Comparison of ENCODE assay signal across 17 cellular contexts in genomic region chr2:160156084-160156483, GRCh38. TPM values are rescaled to one million over a fixed set of nuclear protein-coding genes. Genes with fewer than 3 reads are reported as not detected.
DNase-seq lines count a peak whose midpoint lies in the region; ATAC-seq and TF ChIP-seq lines count a peak whose summit lies in the region.
"Had no signal": no experiment of that assay in that cellular context is flagged by ENCODE, and none has a peak within 500 bp of the region (broad histone marks: within the 10 kb centered on the region; RNA-seq: fewer than 3 reads in every experiment).

No MANE protein-coding gene starts in this region.

- 84 to 96% (median 91%) methylated on average over 4 of the region's 4 CpGs for WGBS in stomach, 5 donors
- 91 to 93% methylated on average over 4 of the region's 4 CpGs for WGBS in sigmoid colon, 2 donors

- H3K27ac ChIP-seq in GM23338 (ENCODE audit: low read depth) (no peak overlapping the region), RWPE2 (ENCODE audit: poor library complexity, severe bottlenecking) (peak overlapping the region; percentile 32), neural progenitor cell (no peak overlapping the region), stomach (no peak overlapping the region), sigmoid colon (no peak overlapping the region)
- H3K27ac ChIP-seq: gastroesophageal sphincter, PC-9 had no signal

- intact Hi-C loops in stomach (cut with DNase I; ENCODE audit: low total_unique reads) = no loop called here
- intact Hi-C loops in sigmoid colon (cut with DNase I) = no loop called here

- peak overlapping the region; percentile 47; the same call in 1 of the 2 replicates for H2AFZ ChIP-seq in GM23338
- no peak overlapping the region for H2AFZ ChIP-seq in neural progenitor cell (replicated peaks)
- H2AFZ ChIP-seq: PC-9 had no signal

- TF ChIP-seq CTCF in GM23338 (conservative IDR thresholded peaks at IDR 0.05; ENCODE audit: low read depth in 2 of 2) (peak; percentile 26 to 66; a peak in 3 of 4 replicates), RWPE2 (IDR thresholded peaks at IDR 0.05; ENCODE audit: poor library complexity, severe bottlenecking) (no peak), epithelial cell of proximal tubule (conservative IDR thresholded peaks at IDR 0.05; ENCODE audit: low read depth, low read length) (peak; percentile 36), neural progenitor cell (IDR thresholded peaks at IDR 0.05) (peak; percentile 20), stomach (IDR thresholded peaks at IDR 0.05) (no peak), BE2C (IDR thresholded peaks at IDR 0.05; ENCODE audit: low read depth, low read length) (no peak), sigmoid colon (IDR thresholded peaks at IDR 0.05) (no peak)

- TF ChIP-seq EP300 in stomach (IDR thresholded peaks at IDR 0.05) (no peak), sigmoid colon (IDR thresholded peaks at IDR 0.05) (no peak)

- TF ChIP-seq POLR2A in stomach (IDR thresholded peaks at IDR 0.05) = no peak
- TF ChIP-seq POLR2A in sigmoid colon (IDR thresholded peaks at IDR 0.05) = no peak

- peaks cover 6% of the 10 kb centered on the region; the same call in 2 of the 3 replicates for H3K4me1 Mint-ChIP-seq in GM23338
- H3K4me1 Mint-ChIP-seq in neural progenitor cell = peaks cover 13% of the 10 kb centered on the region
- H3K4me1 Mint-ChIP-seq: activated CD4-positive, alpha-beta memory T cell treated with anti-CD3 and anti-CD28 coated beads, Interleukin-2, amount 10 ng/mL, durations not matched to agents 7 days and 5 days; activated naive CD8-positive, alpha-beta T cell treated with anti-CD3 and anti-CD28 coated beads, Interleukin-2, amount 10 ng/mL, durations not matched to agents 7 days and 5 days had no signal

- ATAC-seq in GM23338 (peak; percentile 61; the same call in 2 of the 3 replicates), RWPE2 (ENCODE audit: low read depth) (peak; percentile 35; the same call in 1 of the 3 replicates)
- ATAC-seq: activated T-cell treated with anti-CD3 and anti-CD28 coated beads, Interleukin-2, amount 50 U/mL, for 72 hours; gastroesophageal sphincter had no signal

- no peaks in the 10 kb centered on the region for H3K9me3 Mint-ChIP-seq in GM23338
- H3K9me3 Mint-ChIP-seq in neural progenitor cell = peaks cover 6% of the 10 kb centered on the region
- H3K9me3 Mint-ChIP-seq: natural killer cell treated with Interleukin-12 subunit alpha and Interleukin-12 subunit beta and Interleukin-15 and Interleukin-18, amount 100 ng/mL, for 72 hours had no signal

- DNase-seq in GM23338 (ENCODE audit: low spot score) (peak; percentile 34), RWPE2 (ENCODE audit: low spot score) (no peak), epithelial cell of proximal tubule (ENCODE audit: low read depth) (no peak), neural progenitor cell (ENCODE audit: low spot score) (peak; percentile 11), stomach (no peak), OCI-M1 (lab: John Stamatoyannopoulos, UW) (no peak), BE2C (no peak), sigmoid colon (no peak)
- DNase-seq: activated CD4-positive, alpha-beta memory T cell treated with anti-CD3 and anti-CD28 coated beads, Interleukin-2, amount 10 ng/mL, durations not matched to agents 7 days and 5 days; activated naive CD8-positive, alpha-beta T cell treated with anti-CD3 and anti-CD28 coated beads, Interleukin-2, amount 10 ng/mL, durations not matched to agents 7 days and 5 days; activated T-cell treated with anti-CD3 and anti-CD28 coated beads, Interleukin-2, amount 50 U/mL, for 72 hours; COR-L47; PC-9 had no signal

- H3K4me2 ChIP-seq in GM23338 (no peak overlapping the region), neural progenitor cell (no peak overlapping the region)
- H3K4me2 ChIP-seq: PC-9 had no signal

- no peaks in the 10 kb centered on the region for H3F3A ChIP-seq in GM23338 (replicated peaks; ENCODE audit: low read depth)
- H3F3A ChIP-seq in neural progenitor cell (ENCODE audit: low read depth) = peaks cover 5% of the 10 kb centered on the region

- H4K20me1 ChIP-seq in GM23338 (replicated peaks; ENCODE audit: insufficient read depth) (no peaks in the 10 kb centered on the region), neural progenitor cell (ENCODE audit: low read depth) (no peaks in the 10 kb centered on the region)

- no peaks in the 10 kb centered on the region for H3K9me3 ChIP-seq in RWPE2 (ENCODE audit: severe bottlenecking)
- H3K9me3 ChIP-seq in neural progenitor cell (ENCODE audit: low read depth) = no peaks in the 10 kb centered on the region
- H3K9me3 ChIP-seq in stomach = no peaks in the 10 kb centered on the region
- no peaks in the 10 kb centered on the region for H3K9me3 ChIP-seq in BE2C
- no peaks in the 10 kb centered on the region for H3K9me3 ChIP-seq in sigmoid colon
- H3K9me3 ChIP-seq: gastroesophageal sphincter, HAP-1 had no signal

- H3K27me3 ChIP-seq in GM23338 (ENCODE audit: insufficient read depth) (no peaks in the 10 kb centered on the region), RWPE2 (ENCODE audit: insufficient read depth, poor library complexity, severe bottlenecking) (no peaks in the 10 kb centered on the region), neural progenitor cell (no peaks in the 10 kb centered on the region), stomach (no peaks in the 10 kb centered on the region), BE2C (no peaks in the 10 kb centered on the region), sigmoid colon (no peaks in the 10 kb centered on the region)
- H3K27me3 ChIP-seq: gastroesophageal sphincter had no signal

- H3K27me3 Mint-ChIP-seq in GM23338 (ENCODE audit: insufficient read depth, low read depth, poor library complexity) (no peaks in the 10 kb centered on the region), neural progenitor cell (ENCODE audit: insufficient read depth, low read depth) (peaks cover 5% of the 10 kb centered on the region)

- no peak overlapping the region for H3K4me3 Mint-ChIP-seq in GM23338
- H3K4me3 Mint-ChIP-seq in neural progenitor cell = no peak overlapping the region
- H3K4me3 Mint-ChIP-seq: activated CD4-positive, alpha-beta memory T cell treated with anti-CD3 and anti-CD28 coated beads, Interleukin-2, amount 10 ng/mL, durations not matched to agents 7 days and 5 days; activated naive CD8-positive, alpha-beta T cell treated with anti-CD3 and anti-CD28 coated beads, Interleukin-2, amount 10 ng/mL, durations not matched to agents 7 days and 5 days; activated T-cell treated with anti-CD3 and anti-CD28 coated beads, Interleukin-2, amount 50 U/mL, for 72 hours; natural killer cell treated with Interleukin-12 subunit alpha and Interleukin-12 subunit beta and Interleukin-15 and Interleukin-18, amount 100 ng/mL, for 72 hours had no signal

- H3K4me1 ChIP-seq in GM23338 (ENCODE audit: insufficient read depth) (no peaks in the 10 kb centered on the region), RWPE2 (ENCODE audit: insufficient read depth, poor library complexity, severe bottlenecking) (no peaks in the 10 kb centered on the region), neural progenitor cell (peaks cover 3% of the 10 kb centered on the region), stomach (no peaks in the 10 kb centered on the region), BE2C (no peaks in the 10 kb centered on the region), sigmoid colon (no peaks in the 10 kb centered on the region)
- H3K4me1 ChIP-seq: gastroesophageal sphincter had no signal

- H3K36me3 Mint-ChIP-seq in GM23338 (ENCODE audit: low read depth) = no peaks in the 10 kb centered on the region; the same call in 2 of the 3 replicates
- no peaks in the 10 kb centered on the region for H3K36me3 Mint-ChIP-seq in neural progenitor cell
- H3K36me3 Mint-ChIP-seq: activated naive CD8-positive, alpha-beta T cell treated with anti-CD3 and anti-CD28 coated beads, Interleukin-2, amount 10 ng/mL, durations not matched to agents 7 days and 5 days; natural killer cell treated with Interleukin-12 subunit alpha and Interleukin-12 subunit beta and Interleukin-15 and Interleukin-18, amount 100 ng/mL, for 72 hours had no signal

- no peaks in the 10 kb centered on the region for H3K79me2 ChIP-seq in GM23338 (replicated peaks; ENCODE audit: insufficient read depth)
- no peaks in the 10 kb centered on the region for H3K79me2 ChIP-seq in neural progenitor cell (ENCODE audit: low read depth)

- no peak overlapping the region for H3K9ac ChIP-seq in neural progenitor cell

- H3K27ac Mint-ChIP-seq in GM23338 (no peak overlapping the region), neural progenitor cell (no peak overlapping the region)
- H3K27ac Mint-ChIP-seq: activated CD4-positive, alpha-beta memory T cell treated with anti-CD3 and anti-CD28 coated beads, Interleukin-2, amount 10 ng/mL, durations not matched to agents 7 days and 5 days; activated naive CD8-positive, alpha-beta T cell treated with anti-CD3 and anti-CD28 coated beads, Interleukin-2, amount 10 ng/mL, durations not matched to agents 7 days and 5 days; activated T-cell treated with anti-CD3 and anti-CD28 coated beads, Interleukin-2, amount 50 U/mL, for 72 hours; natural killer cell treated with Interleukin-12 subunit alpha and Interleukin-12 subunit beta and Interleukin-15 and Interleukin-18, amount 100 ng/mL, for 72 hours had no signal

- peaks cover 4% of the 10 kb centered on the region; the same call in 1 of the 2 replicates for H3K9me2 ChIP-seq in GM23338 (ENCODE audit: insufficient read depth)

- H3K4me3 ChIP-seq in GM23338 (no peak overlapping the region), RWPE2 (ENCODE audit: severe bottlenecking) (no peak overlapping the region), epithelial cell of proximal tubule (ENCODE audit: low read depth, low read length) (no peak overlapping the region), neural progenitor cell (no peak overlapping the region), stomach (no peak overlapping the region), BE2C (ENCODE audit: low read depth, low read length) (no peak overlapping the region), sigmoid colon (no peak overlapping the region)
- H3K4me3 ChIP-seq: gastroesophageal sphincter, HAP-1, PC-9 had no signal

- no peaks in the 10 kb centered on the region for H3K36me3 ChIP-seq in GM23338 (ENCODE audit: insufficient read depth)
- peaks cover 46% of the 10 kb centered on the region for H3K36me3 ChIP-seq in RWPE2 (ENCODE audit: low read depth)
- no peaks in the 10 kb centered on the region for H3K36me3 ChIP-seq in neural progenitor cell
- no peaks in the 10 kb centered on the region for H3K36me3 ChIP-seq in stomach
- H3K36me3 ChIP-seq in BE2C = no peaks in the 10 kb centered on the region
- H3K36me3 ChIP-seq in sigmoid colon = no peaks in the 10 kb centered on the region
- H3K36me3 ChIP-seq: gastroesophageal sphincter, HAP-1 had no signal

RNA-seq across cellular contexts. Expression of gene ITGB6, which starts 44.0 kb away (rescaled TPM):
- not detected in 2 replicates for total RNA-seq in GM23338 (2014; rRNA removed; shearing (Covaris generic))
- polyA plus RNA-seq in GM23338 (2016; fragmentation: Nextera tagmentation; extraction: Ambion mirVana) (not detected in 2 replicates), stomach (10 to 100 TPM in 1 of 3 donors, 1 to 10 TPM in 2; 2.7 to 10.3 (median 6.4) TPM), sigmoid colon (1 to 10 TPM; 1.8 to 5.1 (median 2.5) TPM)
- total RNA-seq in epithelial cell of proximal tubule (35.3 and 50.4 TPM in 2 replicates), neural progenitor cell (ENCODE audit: low replicate concordance) (not detected in 2 replicates), stomach (10 to 100 TPM in 3 of 5 donors, 1 to 10 TPM in 2; 2.3 to 49.6 (median 17.0) TPM), sigmoid colon (not detected)
- not detected for polyA plus RNA-seq in BE2C (2012; ENCODE audit: insufficient read depth, insufficient read length, low read depth)
- total RNA-seq: activated CD4-positive, alpha-beta memory T cell treated with anti-CD3 and anti-CD28 coated beads, Interleukin-2, amount 10 ng/mL, durations not matched to agents 7 days and 5 days; activated naive CD8-positive, alpha-beta T cell treated with anti-CD3 and anti-CD28 coated beads, Interleukin-2, amount 10 ng/mL, durations not matched to agents 7 days and 5 days; activated T-cell treated with anti-CD3 and anti-CD28 coated beads, Interleukin-2, amount 50 U/mL, for 72 hours; lung microvascular endothelial cell; natural killer cell treated with Interleukin-12 subunit alpha and Interleukin-12 subunit beta and Interleukin-15 and Interleukin-18, amount 100 ng/mL, for 72 hours had no signal

Comparison
In these comparisons a context has a peak if more than half of its experiments do, and no peak if none do; other contexts are left out.
1. DNase-seq: peak in GM23338 (single experiment) and neural progenitor cell (single experiment); none in RWPE2 (single experiment), epithelial cell of proximal tubule (single experiment), stomach (single experiment), OCI-M1 (single experiment), BE2C (single experiment) and sigmoid colon (single experiment).
2. CTCF ChIP-seq: peak in GM23338 (2 of 2), epithelial cell of proximal tubule (single experiment) and neural progenitor cell (single experiment); none in RWPE2 (single experiment), stomach (0 of 7), BE2C (single experiment) and sigmoid colon (0 of 4).